In genomic region chr22:28019360-28019759, GRCh38 we compare ENCODE assay signal across 9 cellular contexts.
DNase-seq lines count a peak whose midpoint lies in the region; ATAC-seq, FAIRE-seq and TF ChIP-seq lines count a peak whose summit lies in the region.
"Had no signal": no experiment of that assay in that cellular context is flagged by ENCODE, and none has a peak within 500 bp of the region (broad histone marks: within the 10 kb centered on the region; RNA-seq: fewer than 3 reads in every experiment).

No MANE protein-coding gene starts in this region.

- peak; percentile 9 for DNase-seq in left ventricle myocardium inferior
- DNase-seq in Right ventricle myocardium superior = no peak
- DNase-seq in RWPE1 (ENCODE audit: low spot score) = no peak
- peak; percentile 83 for DNase-seq in kidney glomerular epithelial cell (lab: John Stamatoyannopoulos, UW)
- DNase-seq in ureter (ENCODE audit: low spot score) = peak; percentile 39
- no peak for DNase-seq in GM12891 (ENCODE audit: insufficient read length, low spot score)
- DNase-seq in stimulated activated naive CD4-positive, alpha-beta T cell (lab: John Stamatoyannopoulos, UW) = no peak
- no peak for DNase-seq in NCI-H2196 (lab: John Stamatoyannopoulos, UW; ENCODE audit: unreplicated experiment)
- DNase-seq: NCI-H774 had no signal

- no peak for ATAC-seq in Right ventricle myocardium superior (ENCODE audit: poor library complexity)

- H3K9me3 ChIP-seq in left ventricle myocardium inferior (replicated peaks) = no peaks in the 10 kb centered on the region

- no peaks in the 10 kb centered on the region for H3K27me3 ChIP-seq in left ventricle myocardium inferior (ENCODE audit: low read depth)

- no peak for TF ChIP-seq POLR2A in GM12891 (IDR thresholded peaks at IDR 0.05; ENCODE audit: low read depth, low read length)

- CTCF ChIA-PET in RWPE1 (lab: Yijun Ruan, JAX) = interaction anchor here (0.5 to 1.0 kb wide), 5 partner anchors 208 to 810 kb away, joined by 3 to 4 read pairs (median 3); no protein-coding TSS in a partner anchor

- intact Hi-C loops in left ventricle myocardium inferior (cut with micrococcal nuclease) = no loop called here
- intact Hi-C loops in Right ventricle myocardium superior (cut with DNase I) = no loop called here

- peaks cover under 1% of the 10 kb centered on the region for H3K36me3 ChIP-seq in left ventricle myocardium inferior

- H3K4me1 ChIP-seq in left ventricle myocardium inferior = peaks cover 52% of the 10 kb centered on the region

- H3K27ac ChIP-seq in left ventricle myocardium inferior (replicated peaks) (no peak overlapping the region), RWPE1 (peak overlapping the region; percentile 47)

- POLR2A ChIA-PET in RWPE1 (lab: Yijun Ruan, JAX; ENCODE audit: low non-redundant PET) = no interaction called here

- no peak for FAIRE-seq in GM12891 (lab: Jason Lieb, UNC)

- TF ChIP-seq CTCF in left ventricle myocardium inferior (IDR thresholded peaks at IDR 0.05; ENCODE audit: borderline replicate concordance) (no peak), RWPE1 (conservative IDR thresholded peaks at IDR 0.05; ENCODE audit: low read depth) (no peak)

- H3K4me3 ChIP-seq in left ventricle myocardium inferior = no peak overlapping the region

TF ChIP-seq in GM12891, 5 proteins besides CTCF, POLR2A, EP300 and RAD21:
- TF ChIP-seq SPI1 (IDR thresholded peaks at IDR 0.05; ENCODE audit: low read depth, low read length) (no peak), POLR2AphosphoS5 (IDR thresholded peaks at IDR 0.05; ENCODE audit: low read depth, low read length) (no peak), TAF1 (IDR thresholded peaks at IDR 0.05; ENCODE audit: low read depth, low read length) (no peak), POU2F2 (IDR thresholded peaks at IDR 0.05; ENCODE audit: low read depth, low read length) (no peak), PAX5 (IDR thresholded peaks at IDR 0.05; ENCODE audit: insufficient read depth, low read length, severe bottlenecking) (no peak)
TF ChIP-seq in GM12891: peak in this region for 0.

Comparison
In these comparisons a context has a peak if more than half of its experiments do, and no peak if none do; other contexts are left out.
1. DNase-seq: peak in left ventricle myocardium inferior (single experiment), kidney glomerular epithelial cell (single experiment) and ureter (single experiment); none in Right ventricle myocardium superior (single experiment), RWPE1 (single experiment), GM12891 (single experiment), stimulated activated naive CD4-positive, alpha-beta T cell (0 of 6) and NCI-H2196 (single experiment).